In the genomic region with DNA sequence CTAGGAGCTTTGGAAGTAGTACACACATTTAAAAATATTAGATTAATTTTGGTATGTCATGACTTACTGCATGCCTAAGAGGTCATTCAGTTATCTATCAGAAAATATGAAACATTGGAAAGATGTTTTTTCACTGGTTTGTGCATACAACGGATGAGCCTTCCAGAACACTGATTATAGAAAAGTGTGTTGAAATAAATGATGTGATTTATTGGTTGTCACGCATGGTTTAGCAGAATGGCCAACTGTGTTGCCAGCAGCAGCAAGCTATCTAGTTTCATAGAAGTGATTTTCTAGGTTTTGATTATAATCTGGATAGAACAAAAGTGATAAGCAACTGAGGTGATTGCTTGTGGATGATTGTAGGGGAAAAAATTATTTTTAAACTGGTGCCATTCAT, we compare ENCODE assay signal across 17 cellular contexts. TPM values are rescaled to one million over a fixed set of nuclear protein-coding genes. Genes with fewer than 3 reads are reported as not detected.
A peak's percentile ranks its signal among the peaks of the same experiment; 100 is the strongest.
DNase-seq lines count a peak whose midpoint lies in the region; ATAC-seq, FAIRE-seq and TF ChIP-seq lines count a peak whose summit lies in the region.
"Had no signal": no experiment of that assay in that cellular context is flagged by ENCODE, and none has a peak within 500 bp of the region (broad histone marks: within the 10 kb centered on the region; RNA-seq: fewer than 3 reads in every experiment).

No MANE protein-coding gene starts in this region.

- no peak overlapping the region for H2BK120ac ChIP-seq in mesenchymal stem cell (ENCODE audit: low read depth, low read length)

- no peak for ATAC-seq in GM18868 (IDR thresholded peaks at IDR 0.05; ENCODE audit: unreplicated experiment)

- no peaks in the 10 kb centered on the region for H3K9me3 ChIP-seq in mesenchymal stem cell (ENCODE audit: control insufficient read depth, low read length)
- H3K9me3 ChIP-seq: HAP-1, SK-N-SH had no signal

- no peak overlapping the region for H3K27ac ChIP-seq in mesenchymal stem cell (ENCODE audit: low read length, poor library complexity, severe bottlenecking)
- H3K27ac ChIP-seq: 22Rv1 had no signal

- H2AFZ ChIP-seq in mesenchymal stem cell (ENCODE audit: low read depth, low read length) = no peak overlapping the region

- no peak overlapping the region for H2BK15ac ChIP-seq in mesenchymal stem cell (ENCODE audit: low read depth, poor library complexity, severe bottlenecking)

- no peak overlapping the region for H3K4ac ChIP-seq in mesenchymal stem cell (ENCODE audit: low read depth in 1 of 2, low read length in 2 of 2)

- no peak for TF ChIP-seq RAD21 in Ishikawa (IDR thresholded peaks at IDR 0.05; ENCODE audit: low read depth)

- H3K23ac ChIP-seq in mesenchymal stem cell (ENCODE audit: low read length in 2 of 2) = no peak overlapping the region

- WGBS in mesenchymal stem cell = 86% methylated on average over 2 of the region's 2 CpGs

- H3K9ac ChIP-seq in mesenchymal stem cell (ENCODE audit: low read length) = no peak overlapping the region
- H3K9ac ChIP-seq: SK-N-SH had no signal

- no peak overlapping the region for H2BK12ac ChIP-seq in mesenchymal stem cell (ENCODE audit: low read length in 2 of 2)

- peaks cover 3 to 50% of the 10 kb centered on the region in 2 experiments for H3K36me3 ChIP-seq in mesenchymal stem cell (ENCODE audit: control insufficient read depth in 1 of 2, insufficient read depth in 2 of 2, low read depth in 1 of 2, low read length in 2 of 2)

- no peak for TF ChIP-seq EP300 in Ishikawa (IDR thresholded peaks at IDR 0.05; ENCODE audit: borderline replicate concordance)

- no peak overlapping the region for H2AK5ac ChIP-seq in mesenchymal stem cell (ENCODE audit: low read length, severe bottlenecking)

- H3K14ac ChIP-seq in mesenchymal stem cell (ENCODE audit: low read length in 2 of 2) = no peak overlapping the region

- H3K79me1 ChIP-seq in mesenchymal stem cell (replicated peaks; ENCODE audit: low read length, poor library complexity, severe bottlenecking) = peaks cover 17% of the 10 kb centered on the region

- no peak overlapping the region for H3K4me3 ChIP-seq in mesenchymal stem cell (ENCODE audit: insufficient read depth in 1 of 2, low read depth in 1 of 2, low read length in 2 of 2)
- H3K4me3 ChIP-seq: HAP-1 had no signal

- peaks cover 3% of the 10 kb centered on the region for H3K4me1 ChIP-seq in mesenchymal stem cell (ENCODE audit: control insufficient read depth, insufficient read depth, low read depth, low read length)
- H3K4me1 ChIP-seq: HAP-1 had no signal

- H3K18ac ChIP-seq in mesenchymal stem cell (ENCODE audit: low read depth in 1 of 2, low read length in 2 of 2) = no peak overlapping the region

- no peak overlapping the region for H4K91ac ChIP-seq in mesenchymal stem cell (ENCODE audit: low read length)

- H3K27me3 ChIP-seq in mesenchymal stem cell (ENCODE audit: control insufficient read depth in 1 of 2, insufficient read depth in 1 of 2, low read length in 2 of 2) = no peaks in the 10 kb centered on the region

- peak in 2 of 3 experiments; percentile 27 to 41 for DNase-seq in NCI-H1417 (lab: John Stamatoyannopoulos, UW)
- no peak for DNase-seq in NCI-H1417 treated with DMSO at 0.1 percent for 48 hours (lab: John Stamatoyannopoulos, UW)
- DNase-seq in RCC 7860 (ENCODE audit: low spot score) = no peak
- DNase-seq in mesenchymal stem cell = peak; percentile 26
- DNase-seq in cerebellar nuclear complex (lab: John Stamatoyannopoulos, UW) = no peak
- no peak for DNase-seq in NCI-H1092 treated with DMSO at 0.1 percent for 48 hours (lab: John Stamatoyannopoulos, UW)
- DNase-seq: COR-L47, GDM1, KG1, NCI-H748 treated with DMSO at 0.1 percent for 48 hours, OCI-M1, SHP77, SK-N-SH had no signal

- peak; percentile 22 for FAIRE-seq in RCC 7860 (lab: Jason Lieb, UNC)

- H3K4me2 ChIP-seq in mesenchymal stem cell (ENCODE audit: low read length, poor library complexity, severe bottlenecking) = no peak overlapping the region
- H3K4me2 ChIP-seq: SK-N-SH had no signal

- no peak overlapping the region for H4K8ac ChIP-seq in mesenchymal stem cell (ENCODE audit: low read length)

- no peak overlapping the region for H2BK5ac ChIP-seq in mesenchymal stem cell (ENCODE audit: low read depth, low read length, poor library complexity, severe bottlenecking)

TF ChIP-seq in Ishikawa, 13 proteins besides CTCF, POLR2A, EP300 and RAD21:
- TF ChIP-seq MAX (IDR thresholded peaks at IDR 0.05) = no peak
- TF ChIP-seq TAF1 (IDR thresholded peaks at IDR 0.05; ENCODE audit: low read depth) = no peak
- no peak for TF ChIP-seq CREB1 (IDR thresholded peaks at IDR 0.05; ENCODE audit: low read depth)
- TF ChIP-seq NFIC (IDR thresholded peaks at IDR 0.05) = peak; percentile 49; the same call in 1 of the 2 replicates
- TF ChIP-seq CEBPB (IDR thresholded peaks at IDR 0.05) = peak; percentile 79
- TF ChIP-seq REST (IDR thresholded peaks at IDR 0.05; ENCODE audit: low read depth) = no peak
- no peak for TF ChIP-seq EGR1 (IDR thresholded peaks at IDR 0.05)

RNA-seq across cellular contexts. Expression of gene DDX10, which starts 53.6 kb away (rescaled TPM):
- 66.7 TPM for polyA plus RNA-seq in mesenchymal stem cell (2013, experiment 1 of 2)
- polyA plus RNA-seq in mesenchymal stem cell (2013, experiment 2 of 2) = 66.3 TPM

Comparison
In these comparisons a context has a peak if more than half of its experiments do, and no peak if none do; other contexts are left out.
1. DNase-seq: peak in NCI-H1417 (2 of 3) and mesenchymal stem cell (single experiment); none in NCI-H1417 treated with DMSO at 0.1 percent for 48 hours (single experiment), RCC 7860 (single experiment), cerebellar nuclear complex (0 of 2) and NCI-H1092 treated with DMSO at 0.1 percent for 48 hours (single experiment).